In the genomic region with DNA sequence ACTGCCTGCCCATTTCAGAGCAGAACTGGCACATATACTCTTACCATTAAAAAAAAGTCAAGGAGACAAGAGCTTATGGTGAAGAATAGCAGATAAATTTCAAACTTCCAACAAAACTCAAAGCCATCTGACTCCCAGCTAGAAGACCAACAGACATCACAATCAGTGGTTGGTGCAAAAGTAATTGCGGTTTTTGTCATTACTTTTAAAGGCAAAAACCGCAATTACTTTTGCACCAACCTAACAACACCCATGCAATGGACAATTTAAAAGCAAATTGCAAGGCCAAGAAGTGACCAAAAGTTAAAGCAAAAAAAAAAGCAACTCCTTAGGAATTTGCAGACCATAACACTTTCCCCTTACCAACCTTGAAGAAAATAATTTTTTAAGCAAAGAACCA, we compare ENCODE assay signal across 23 cellular contexts. TPM values are rescaled to one million over a fixed set of nuclear protein-coding genes. Genes with fewer than 3 reads are reported as not detected.
"Had no signal": no experiment of that assay in that cellular context is flagged by ENCODE, and none has a peak within 500 bp of the region (broad histone marks: within the 10 kb centered on the region; RNA-seq: fewer than 3 reads in every experiment).

No MANE protein-coding gene starts in this region.

- ATAC-seq: left cardiac atrium; naive thymus-derived CD4-positive, alpha-beta T cell; psoas muscle; stimulated activated memory B cell treated with anti-CD40 and anti-IgM and Interleukin-4, amounts not matched to agents 10 μg/mL and 1 μg/mL and 100 μg/mL, for 72 hours had no signal

- H3K36me3 Mint-ChIP-seq: activated naive CD8-positive, alpha-beta T cell treated with anti-CD3 and anti-CD28 coated beads for 36 hours; naive thymus-derived CD4-positive, alpha-beta T cell; stimulated activated memory B cell treated with anti-CD40 and anti-IgM and Interleukin-4, amounts not matched to agents 10 μg/mL and 1 μg/mL and 100 μg/mL, for 72 hours had no signal

- H3K4me1 Mint-ChIP-seq: activated naive CD8-positive, alpha-beta T cell treated with anti-CD3 and anti-CD28 coated beads for 36 hours; naive thymus-derived CD4-positive, alpha-beta T cell; stimulated activated memory B cell treated with anti-CD40 and anti-IgM and Interleukin-4, amounts not matched to agents 10 μg/mL and 1 μg/mL and 100 μg/mL, for 72 hours had no signal

- DNase-seq: activated CD4-positive, alpha-beta T cell treated with anti-CD3 and anti-CD28 coated beads for 4 hours; activated CD4-positive, alpha-beta T cell treated with anti-CD3 and anti-CD28 coated beads, Interleukin-2, amount 50 U/mL, for 48 hours; activated CD4-positive, CD25-positive, alpha-beta regulatory T cell; activated CD8-positive, alpha-beta memory T cell treated with anti-CD3 and anti-CD28 coated beads, Interleukin-2, amount 50 U/mL, for 48 hours; activated naive CD4-positive, alpha-beta T cell treated with Interleukin-2 at 50 U/mL for 16 hours; activated naive CD8-positive, alpha-beta T cell treated with anti-CD3 and anti-CD28 coated beads for 36 hours; activated T-cell treated with anti-CD3 and anti-CD28 coated beads, Interleukin-2, amount 50 U/mL, for 48 hours; amygdala; cortex of kidney; foreskin melanocyte; hippocampal formation; left cardiac atrium; naive thymus-derived CD4-positive, alpha-beta T cell; ovary; psoas muscle; stimulated activated CD4-positive, alpha-beta T cell treated with anti-CD3 and anti-CD28 coated beads, Interleukin-1b, Interleukin-23, amount 100 ng/mL, for 48 hours; stomach; transverse colon had no signal

- H3K9me3 Mint-ChIP-seq: activated naive CD8-positive, alpha-beta T cell treated with anti-CD3 and anti-CD28 coated beads for 36 hours; stimulated activated memory B cell treated with anti-CD40 and anti-IgM and Interleukin-4, amounts not matched to agents 10 μg/mL and 1 μg/mL and 100 μg/mL, for 72 hours; T-helper 1 cell treated with Interleukin-12 subunit alpha and Interleukin-12 subunit beta and Interleukin-4 antibody, amounts not matched to agents 30 μg/mL and 1 μg/mL, for 36 hours had no signal

- H3K36me3 ChIP-seq: cardiac muscle cell, neutrophil, ovary, right atrium auricular region, stomach, transverse colon had no signal

- H3K4me3 ChIP-seq: cardiac muscle cell, ovary, psoas muscle, right atrium auricular region, stomach, transverse colon had no signal

- H3K27ac ChIP-seq: cardiac muscle cell, neutrophil, psoas muscle, right atrium auricular region, stomach had no signal

- H3K9me3 ChIP-seq: neutrophil, ovary, psoas muscle, right atrium auricular region, stomach, transverse colon had no signal

- H3K27me3 ChIP-seq: cardiac muscle cell, ovary, right atrium auricular region, stomach, transverse colon had no signal

- H3K27ac Mint-ChIP-seq: activated naive CD8-positive, alpha-beta T cell treated with anti-CD3 and anti-CD28 coated beads for 36 hours; stimulated activated memory B cell treated with anti-CD40 and anti-IgM and Interleukin-4, amounts not matched to agents 10 μg/mL and 1 μg/mL and 100 μg/mL, for 72 hours; T-helper 1 cell treated with Interleukin-12 subunit alpha and Interleukin-12 subunit beta and Interleukin-4 antibody, amounts not matched to agents 30 μg/mL and 1 μg/mL, for 36 hours had no signal

- H3K4me3 Mint-ChIP-seq: activated naive CD8-positive, alpha-beta T cell treated with anti-CD3 and anti-CD28 coated beads for 36 hours; naive thymus-derived CD4-positive, alpha-beta T cell; stimulated activated memory B cell treated with anti-CD40 and anti-IgM and Interleukin-4, amounts not matched to agents 10 μg/mL and 1 μg/mL and 100 μg/mL, for 72 hours; T-helper 1 cell treated with Interleukin-12 subunit alpha and Interleukin-12 subunit beta and Interleukin-4 antibody, amounts not matched to agents 30 μg/mL and 1 μg/mL, for 36 hours had no signal

- H3K27me3 Mint-ChIP-seq: stimulated activated memory B cell treated with anti-CD40 and anti-IgM and Interleukin-4, amounts not matched to agents 10 μg/mL and 1 μg/mL and 100 μg/mL, for 72 hours had no signal

- H3K4me1 ChIP-seq: psoas muscle, right atrium auricular region, transverse colon had no signal

RNA-seq across cellular contexts. Expression of a gene that starts 18.8 kb away (rescaled TPM):
- total RNA-seq: activated naive CD8-positive, alpha-beta T cell treated with anti-CD3 and anti-CD28 coated beads for 36 hours had no signal
